Comparison of ENCODE assay signal across 1 cellular context in genomic region chr15:70055601-70056051, GRCh38.
TF ChIP-seq lines count a peak whose summit lies in the region.

No MANE protein-coding gene starts in this region.

TF ChIP-seq in SK-N-SH, 30 proteins besides CTCF, POLR2A, EP300 and RAD21 (continued from another document):
- TF ChIP-seq ZBTB33 (IDR thresholded peaks at IDR 0.05; ENCODE audit: borderline replicate concordance, low read depth) (no peak), RXRA (IDR thresholded peaks at IDR 0.05; ENCODE audit: borderline replicate concordance, low read depth) (no peak), TCF12 (IDR thresholded peaks at IDR 0.05) (no peak), REST (IDR thresholded peaks at IDR 0.05; ENCODE audit: low read depth, low read length) (no peak)
